In genomic region chr1:89702520-89703045, GRCh38 we compare ENCODE assay signal across 21 cellular contexts.
DNase-seq lines count a peak whose midpoint lies in the region; ATAC-seq lines count a peak whose summit lies in the region.
"Had no signal": no experiment of that assay in that cellular context is flagged by ENCODE, and none has a peak within 500 bp of the region (broad histone marks: within the 10 kb centered on the region; RNA-seq: fewer than 3 reads in every experiment).

No MANE protein-coding gene starts in this region.

- peaks cover 5% of the 10 kb centered on the region for H3K9me3 Mint-ChIP-seq in activated CD4-positive, alpha-beta memory T cell treated with anti-CD3 and anti-CD28 coated beads for 36 hours
- H3K9me3 Mint-ChIP-seq in activated CD4-positive, alpha-beta memory T cell treated with anti-CD3 and anti-CD28 coated beads, Interleukin-2, amount 10 ng/mL, durations not matched to agents 7 days and 5 days, result peaks cover 6% of the 10 kb centered on the region
- no peaks in the 10 kb centered on the region for H3K9me3 Mint-ChIP-seq in stimulated activated naive CD8-positive, alpha-beta T cell treated with anti-CD3 and anti-CD28 coated beads, Interleukin-15, Interleukin-2, amounts not matched to agents 100 ng/mL and 50 ng/mL, for 24 hours
- H3K9me3 Mint-ChIP-seq in activated T-helper 2 cell treated with anti-CD3 and anti-CD28 coated beads, Interferon-gamma antibody, Interleukin-2, Interleukin-4, amounts not matched to agents 10 μg/mL and 5 μg/mL and 100 μg/mL, durations not matched to agents 14 hours and 24 hours and 36 hours, result peaks cover 11% of the 10 kb centered on the region
- H3K9me3 Mint-ChIP-seq in stimulated activated memory B cell treated with anti-CD40 and anti-IgM and Interleukin-4, amounts not matched to agents 10 μg/mL and 1 μg/mL and 100 μg/mL, for 72 hours, result no peaks in the 10 kb centered on the region

- CTCF ChIA-PET in activated CD4-positive, alpha-beta memory T cell treated with anti-CD3 and anti-CD28 coated beads for 36 hours (lab: Charles Lee), result interaction anchor here (1.5 kb wide), 2 partner anchors 60 to 219 kb away, joined by 3 to 8 read pairs; no protein-coding TSS in a partner anchor
- CTCF ChIA-PET in activated CD4-positive, alpha-beta memory T cell treated with anti-CD3 and anti-CD28 coated beads, Interleukin-2, amount 10 ng/mL, durations not matched to agents 7 days and 5 days (lab: Charles Lee), result interaction anchor here (1.8 kb wide), 1 partner anchor 16 kb away, joined by 4 read pairs; no protein-coding TSS in a partner anchor

- intact Hi-C loops in activated CD4-positive, alpha-beta memory T cell treated with anti-CD3 and anti-CD28 coated beads for 36 hours (cut with micrococcal nuclease), result no loop called here
- intact Hi-C loops in activated T-helper 2 cell treated with anti-CD3 and anti-CD28 coated beads, Interferon-gamma antibody, Interleukin-2, Interleukin-4, amounts not matched to agents 10 μg/mL and 5 μg/mL and 100 μg/mL, durations not matched to agents 14 hours and 24 hours and 36 hours (cut with micrococcal nuclease), result no loop called here

- POLR2A ChIA-PET in activated CD4-positive, alpha-beta memory T cell treated with anti-CD3 and anti-CD28 coated beads for 36 hours (lab: Charles Lee), result interaction anchor here (1.4 kb wide), 1 partner anchor 61 kb away, joined by 4 read pairs; no protein-coding TSS in a partner anchor
- POLR2A ChIA-PET in activated CD4-positive, alpha-beta memory T cell treated with anti-CD3 and anti-CD28 coated beads, Interleukin-2, amount 10 ng/mL, durations not matched to agents 7 days and 5 days (lab: Charles Lee), result interaction anchor here (0.7 to 1.5 kb wide), 5 partner anchors 9 to 60 kb away, joined by 3 to 7 read pairs (median 4); no protein-coding TSS in a partner anchor

- DNase-seq in activated CD4-positive, alpha-beta memory T cell treated with anti-CD3 and anti-CD28 coated beads for 36 hours, result no peak
- DNase-seq in activated CD4-positive, alpha-beta memory T cell treated with anti-CD3 and anti-CD28 coated beads, Interleukin-2, amount 10 ng/mL, durations not matched to agents 7 days and 5 days, result no peak
- no peak for DNase-seq in stimulated activated naive CD8-positive, alpha-beta T cell treated with anti-CD3 and anti-CD28 coated beads, Interleukin-15, Interleukin-2, amounts not matched to agents 100 U/mL and 50 U/mL, for 24 hours
- DNase-seq in activated T-helper 2 cell treated with anti-CD3 and anti-CD28 coated beads, Interferon-gamma antibody, Interleukin-2, Interleukin-4, amounts not matched to agents 10 μg/mL and 5 μg/mL and 100 μg/mL, durations not matched to agents 14 hours and 24 hours and 36 hours (ENCODE audit: low spot score), result no peak
- DNase-seq in activated effector memory CD4-positive, alpha-beta T cell treated with anti-CD3 and anti-CD28 coated beads, Interleukin-2, amount 50 U/mL, for 16 hours, result no peak
- DNase-seq: COR-L47, DMS53, GOT3, Karpas-422, NCI-H1092, NCI-H1417 treated with DMSO at 0.1 percent for 48 hours, NCI-H1694 treated with DMSO at 0.1 percent for 48 hours, NCI-H2081, NCI-H226, NCI-H510A, NCI-H69, SHP77 treated with DMSO at 0.1 percent for 48 hours had no signal

- no peak for ATAC-seq in stimulated activated naive CD8-positive, alpha-beta T cell treated with anti-CD3 and anti-CD28 coated beads, Interleukin-15, Interleukin-2, amounts not matched to agents 100 U/mL and 50 U/mL, for 24 hours
- ATAC-seq in stimulated activated memory B cell treated with anti-CD40 and anti-IgM and Interleukin-4, amounts not matched to agents 10 μg/mL and 1 μg/mL and 100 μg/mL, for 72 hours, result no peak
- ATAC-seq in HG02884 (IDR thresholded peaks at IDR 0.05; ENCODE audit: unreplicated experiment), result no peak
- ATAC-seq: Panc1 had no signal

- H3K4me1 Mint-ChIP-seq in activated CD4-positive, alpha-beta memory T cell treated with anti-CD3 and anti-CD28 coated beads for 36 hours (ENCODE audit: low read depth), result peaks cover 61% of the 10 kb centered on the region
- H3K4me1 Mint-ChIP-seq in activated CD4-positive, alpha-beta memory T cell treated with anti-CD3 and anti-CD28 coated beads, Interleukin-2, amount 10 ng/mL, durations not matched to agents 7 days and 5 days, result peaks cover 67% of the 10 kb centered on the region
- peaks cover 83% of the 10 kb centered on the region for H3K4me1 Mint-ChIP-seq in stimulated activated naive CD8-positive, alpha-beta T cell treated with anti-CD3 and anti-CD28 coated beads, Interleukin-15, Interleukin-2, amounts not matched to agents 100 ng/mL and 50 ng/mL, for 24 hours (ENCODE audit: low read depth)
- H3K4me1 Mint-ChIP-seq in activated T-helper 2 cell treated with anti-CD3 and anti-CD28 coated beads, Interferon-gamma antibody, Interleukin-2, Interleukin-4, amounts not matched to agents 10 μg/mL and 5 μg/mL and 100 μg/mL, durations not matched to agents 14 hours and 24 hours and 36 hours (ENCODE audit: low read depth), result peaks cover 69% of the 10 kb centered on the region
- peaks cover 52% of the 10 kb centered on the region for H3K4me1 Mint-ChIP-seq in stimulated activated memory B cell treated with anti-CD40 and anti-IgM and Interleukin-4, amounts not matched to agents 10 μg/mL and 1 μg/mL and 100 μg/mL, for 72 hours

- H3K4me3 Mint-ChIP-seq in activated CD4-positive, alpha-beta memory T cell treated with anti-CD3 and anti-CD28 coated beads for 36 hours, result no peak overlapping the region
- no peak overlapping the region for H3K4me3 Mint-ChIP-seq in activated CD4-positive, alpha-beta memory T cell treated with anti-CD3 and anti-CD28 coated beads, Interleukin-2, amount 10 ng/mL, durations not matched to agents 7 days and 5 days
- H3K4me3 Mint-ChIP-seq in stimulated activated naive CD8-positive, alpha-beta T cell treated with anti-CD3 and anti-CD28 coated beads, Interleukin-15, Interleukin-2, amounts not matched to agents 100 ng/mL and 50 ng/mL, for 24 hours, result no peak overlapping the region
- no peak overlapping the region for H3K4me3 Mint-ChIP-seq in activated T-helper 2 cell treated with anti-CD3 and anti-CD28 coated beads, Interferon-gamma antibody, Interleukin-2, Interleukin-4, amounts not matched to agents 10 μg/mL and 5 μg/mL and 100 μg/mL, durations not matched to agents 14 hours and 24 hours and 36 hours (ENCODE audit: low read depth)
- H3K4me3 Mint-ChIP-seq in stimulated activated memory B cell treated with anti-CD40 and anti-IgM and Interleukin-4, amounts not matched to agents 10 μg/mL and 1 μg/mL and 100 μg/mL, for 72 hours, result no peak overlapping the region

- H3K36me3 Mint-ChIP-seq in activated CD4-positive, alpha-beta memory T cell treated with anti-CD3 and anti-CD28 coated beads for 36 hours, result peaks cover 54% of the 10 kb centered on the region
- peaks cover 77% of the 10 kb centered on the region for H3K36me3 Mint-ChIP-seq in activated CD4-positive, alpha-beta memory T cell treated with anti-CD3 and anti-CD28 coated beads, Interleukin-2, amount 10 ng/mL, durations not matched to agents 7 days and 5 days (ENCODE audit: low read depth)
- H3K36me3 Mint-ChIP-seq in stimulated activated naive CD8-positive, alpha-beta T cell treated with anti-CD3 and anti-CD28 coated beads, Interleukin-15, Interleukin-2, amounts not matched to agents 100 ng/mL and 50 ng/mL, for 24 hours (ENCODE audit: low read depth), result peaks cover 72% of the 10 kb centered on the region
- H3K36me3 Mint-ChIP-seq in activated T-helper 2 cell treated with anti-CD3 and anti-CD28 coated beads, Interferon-gamma antibody, Interleukin-2, Interleukin-4, amounts not matched to agents 10 μg/mL and 5 μg/mL and 100 μg/mL, durations not matched to agents 14 hours and 24 hours and 36 hours (ENCODE audit: low read depth), result peaks cover 80% of the 10 kb centered on the region
- peaks cover 30% of the 10 kb centered on the region for H3K36me3 Mint-ChIP-seq in stimulated activated memory B cell treated with anti-CD40 and anti-IgM and Interleukin-4, amounts not matched to agents 10 μg/mL and 1 μg/mL and 100 μg/mL, for 72 hours

- no peaks in the 10 kb centered on the region for H3K27me3 Mint-ChIP-seq in activated CD4-positive, alpha-beta memory T cell treated with anti-CD3 and anti-CD28 coated beads for 36 hours
- no peaks in the 10 kb centered on the region for H3K27me3 Mint-ChIP-seq in activated CD4-positive, alpha-beta memory T cell treated with anti-CD3 and anti-CD28 coated beads, Interleukin-2, amount 10 ng/mL, durations not matched to agents 7 days and 5 days
- H3K27me3 Mint-ChIP-seq in stimulated activated naive CD8-positive, alpha-beta T cell treated with anti-CD3 and anti-CD28 coated beads, Interleukin-15, Interleukin-2, amounts not matched to agents 100 ng/mL and 50 ng/mL, for 24 hours, result no peaks in the 10 kb centered on the region
- H3K27me3 Mint-ChIP-seq in activated T-helper 2 cell treated with anti-CD3 and anti-CD28 coated beads, Interferon-gamma antibody, Interleukin-2, Interleukin-4, amounts not matched to agents 10 μg/mL and 5 μg/mL and 100 μg/mL, durations not matched to agents 14 hours and 24 hours and 36 hours (ENCODE audit: low read depth), result no peaks in the 10 kb centered on the region
- no peaks in the 10 kb centered on the region for H3K27me3 Mint-ChIP-seq in stimulated activated memory B cell treated with anti-CD40 and anti-IgM and Interleukin-4, amounts not matched to agents 10 μg/mL and 1 μg/mL and 100 μg/mL, for 72 hours

- H3K27ac Mint-ChIP-seq in activated CD4-positive, alpha-beta memory T cell treated with anti-CD3 and anti-CD28 coated beads for 36 hours, result peak overlapping the region; percentile 47
- H3K27ac Mint-ChIP-seq in activated CD4-positive, alpha-beta memory T cell treated with anti-CD3 and anti-CD28 coated beads, Interleukin-2, amount 10 ng/mL, durations not matched to agents 7 days and 5 days, result no peak overlapping the region
- peak overlapping the region; percentile 92 for H3K27ac Mint-ChIP-seq in stimulated activated naive CD8-positive, alpha-beta T cell treated with anti-CD3 and anti-CD28 coated beads, Interleukin-15, Interleukin-2, amounts not matched to agents 100 ng/mL and 50 ng/mL, for 24 hours
- peak overlapping the region; percentile 9 for H3K27ac Mint-ChIP-seq in activated T-helper 2 cell treated with anti-CD3 and anti-CD28 coated beads, Interferon-gamma antibody, Interleukin-2, Interleukin-4, amounts not matched to agents 10 μg/mL and 5 μg/mL and 100 μg/mL, durations not matched to agents 14 hours and 24 hours and 36 hours
- H3K27ac Mint-ChIP-seq in stimulated activated memory B cell treated with anti-CD40 and anti-IgM and Interleukin-4, amounts not matched to agents 10 μg/mL and 1 μg/mL and 100 μg/mL, for 72 hours, result peak overlapping the region; percentile 32
